30 cellular contexts compared by ENCODE assay signal in the genomic region with DNA sequence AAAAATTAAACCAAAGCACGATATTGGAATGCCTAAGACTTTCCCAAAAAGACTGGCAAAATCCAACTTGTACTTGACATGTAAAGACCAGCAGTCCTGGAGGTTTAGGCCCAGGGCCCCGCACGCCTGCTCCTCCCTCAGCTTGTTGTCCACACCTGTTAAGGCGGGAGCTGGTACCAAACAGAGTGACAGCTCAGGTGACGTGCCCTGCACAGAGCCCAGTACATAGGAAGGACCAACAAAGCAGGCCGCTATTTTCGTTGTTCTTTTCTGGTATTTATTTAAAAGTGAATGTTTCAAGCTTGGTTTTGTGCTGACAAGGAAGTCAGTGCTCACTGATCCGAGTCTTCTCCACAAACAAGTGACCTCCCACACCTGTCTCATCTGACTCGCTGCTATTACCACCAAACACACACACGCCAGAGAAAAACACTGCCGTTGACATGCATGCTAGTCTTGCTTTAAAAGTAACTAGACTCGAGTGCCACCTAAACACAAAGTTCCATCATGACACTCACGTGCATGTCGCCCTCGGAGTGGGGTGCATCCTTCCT.
"Had no signal": no experiment of that assay in that cellular context is flagged by ENCODE, and none has a peak within 500 bp of the region (broad histone marks: within the 10 kb centered on the region; RNA-seq: fewer than 3 reads in every experiment).

No MANE protein-coding gene starts in this region.

- H3K27me3 ChIP-seq: esophagus muscularis mucosa, foreskin keratinocyte, gastroesophageal sphincter, heart left ventricle, hepatocyte, neutrophil, pancreas, right lobe of liver, stomach, tibial artery had no signal

- H3K9me3 Mint-ChIP-seq: endodermal cell, memory B cell, natural killer cell, neural crest cell, type B pancreatic cell had no signal

- H3K27ac Mint-ChIP-seq: endodermal cell, memory B cell, natural killer cell, type B pancreatic cell had no signal

- H3K27ac ChIP-seq: coronary artery, epithelial cell of prostate, esophagus muscularis mucosa, foreskin keratinocyte, gastroesophageal sphincter, heart left ventricle, hepatocyte, neutrophil, pancreas, psoas muscle, right lobe of liver, stomach, tibial artery had no signal

- ATAC-seq: foreskin keratinocyte, gastroesophageal sphincter, heart left ventricle, left lobe of liver, natural killer cell, psoas muscle, right lobe of liver had no signal

- DNase-seq: dermis blood vessel endothelial cell; endodermal cell; foreskin keratinocyte; heart left ventricle; kidney glomerular epithelial cell; natural killer cell; pancreas; psoas muscle; retina; right lobe of liver; stimulated activated CD4-positive, alpha-beta T cell treated with anti-CD3 and anti-CD28 coated beads, Interleukin-12 subunit alpha, Interleukin-12 subunit beta, amount 100 ng/mL, for 4 hours; stimulated activated CD4-positive, alpha-beta T cell treated with anti-CD3 and anti-CD28 coated beads, Interleukin-1b, Interleukin-23, amount 100 ng/mL, for 48 hours; stimulated activated CD4-positive, alpha-beta T cell treated with anti-CD3 and anti-CD28 coated beads, Interleukin-4, amount 100 ng/mL, for 1 hour; stimulated activated CD8-positive, alpha-beta memory T cell treated with anti-CD3 and anti-CD28 coated beads, Interleukin-4, amount 100 ng/mL, for 48 hours; stimulated activated naive CD4-positive, alpha-beta T cell; stomach; tibial artery had no signal

- H3K4me1 Mint-ChIP-seq: natural killer cell had no signal

- FAIRE-seq: pancreas, urothelium cell line had no signal

- H3K9me3 ChIP-seq: esophagus muscularis mucosa, gastroesophageal sphincter, heart left ventricle, neutrophil, pancreas, psoas muscle, right lobe of liver, stomach, tibial artery had no signal

- H3K4me1 ChIP-seq: esophagus muscularis mucosa, foreskin keratinocyte, gastroesophageal sphincter, pancreas, psoas muscle, right lobe of liver, stomach, tibial artery had no signal

- H3K4me3 ChIP-seq: coronary artery, esophagus muscularis mucosa, gastroesophageal sphincter, heart left ventricle, hepatocyte, lung, pancreas, psoas muscle, right lobe of liver, smooth muscle cell, stomach, tibial artery had no signal

- H3K4me3 Mint-ChIP-seq: endodermal cell, memory B cell, natural killer cell, neural crest cell, type B pancreatic cell had no signal

- H3K27me3 Mint-ChIP-seq: memory B cell, type B pancreatic cell had no signal
